8 cellular contexts compared by ENCODE assay signal in genomic region chr15:83565553-83566159, GRCh38.
A peak's percentile ranks its signal among the peaks of the same experiment; 100 is the strongest.
DNase-seq lines count a peak whose midpoint lies in the region; ATAC-seq lines count a peak whose summit lies in the region.

No MANE protein-coding gene starts in this region.

- H3K4me1 Mint-ChIP-seq in activated CD4-positive, alpha-beta T cell treated with anti-CD3 and anti-CD28 coated beads for 36 hours = no peaks in the 10 kb centered on the region

- no peak for ATAC-seq in activated CD4-positive, alpha-beta T cell treated with anti-CD3 and anti-CD28 coated beads for 36 hours

- no peaks in the 10 kb centered on the region for H3K9me3 Mint-ChIP-seq in activated CD4-positive, alpha-beta T cell treated with anti-CD3 and anti-CD28 coated beads for 36 hours (ENCODE audit: low read depth)

- CTCF ChIA-PET in activated CD4-positive, alpha-beta T cell treated with anti-CD3 and anti-CD28 coated beads for 36 hours (lab: Charles Lee) = interaction anchor here (0.6 to 1.8 kb wide), 16 partner anchors 8 to 470 kb away, joined by 3 to 6 read pairs (median 4); no protein-coding TSS in a partner anchor

- H3K4me3 Mint-ChIP-seq in activated CD4-positive, alpha-beta T cell treated with anti-CD3 and anti-CD28 coated beads for 36 hours = no peak overlapping the region

- POLR2A ChIA-PET in activated CD4-positive, alpha-beta T cell treated with anti-CD3 and anti-CD28 coated beads for 36 hours (lab: Charles Lee) = no interaction called here

- intact Hi-C loops in activated CD4-positive, alpha-beta T cell treated with anti-CD3 and anti-CD28 coated beads for 36 hours (cut with DNase I, micrococcal nuclease) = loop anchor here in 1 of 2 experiments (1.0 to 5.0 kb wide), 3 partner anchors 272 to 469 kb away; no protein-coding TSS in a partner anchor

- H3K27me3 Mint-ChIP-seq in activated CD4-positive, alpha-beta T cell treated with anti-CD3 and anti-CD28 coated beads for 36 hours = no peaks in the 10 kb centered on the region

- H3K27ac Mint-ChIP-seq in activated CD4-positive, alpha-beta T cell treated with anti-CD3 and anti-CD28 coated beads for 36 hours = no peak overlapping the region

- no peaks in the 10 kb centered on the region for H3K36me3 Mint-ChIP-seq in activated CD4-positive, alpha-beta T cell treated with anti-CD3 and anti-CD28 coated beads for 36 hours (ENCODE audit: low read depth)

- DNase-seq in COR-L47 (lab: John Stamatoyannopoulos, UW) (peak; percentile 4), HCEC 1CT (peak; percentile 39), SW 1271 (lab: John Stamatoyannopoulos, UW) (peak; percentile 22 to 50), iris pigment epithelial cell (ENCODE audit: low read depth) (peak; percentile 21)
- DNase-seq in NK-92 treated with Interleukin-12 subunit alpha and Interleukin-12 subunit beta, amount 100 ng/mL, for 24 hours (lab: John Stamatoyannopoulos, UW) = no peak
- no peak for DNase-seq in stimulated activated CD4-positive, alpha-beta T cell treated with anti-CD3 and anti-CD28 coated beads, Interleukin-2, amount 100 ng/mL, for 48 hours
- DNase-seq in activated CD4-positive, alpha-beta T cell treated with anti-CD3 and anti-CD28 coated beads for 36 hours = no peak
- no peak for DNase-seq in stimulated activated naive CD4-positive, alpha-beta T cell treated with Interleukin-2 at 50 U/mL for 16 hours (lab: John Stamatoyannopoulos, UW)

Comparison
In these comparisons a context has a peak if more than half of its experiments do, and no peak if none do; other contexts are left out.
1. DNase-seq: peak in COR-L47 (single experiment), HCEC 1CT (single experiment), SW 1271 (2 of 2) and iris pigment epithelial cell (single experiment); none in NK-92 treated with Interleukin-12 subunit alpha and Interleukin-12 subunit beta, amount 100 ng/mL, for 24 hours (single experiment), stimulated activated CD4-positive, alpha-beta T cell treated with anti-CD3 and anti-CD28 coated beads, Interleukin-2, amount 100 ng/mL, for 48 hours (0 of 2), activated CD4-positive, alpha-beta T cell treated with anti-CD3 and anti-CD28 coated beads for 36 hours (single experiment) and stimulated activated naive CD4-positive, alpha-beta T cell treated with Interleukin-2 at 50 U/mL for 16 hours (single experiment).